17 cellular contexts compared by ENCODE assay signal in the genomic region with DNA sequence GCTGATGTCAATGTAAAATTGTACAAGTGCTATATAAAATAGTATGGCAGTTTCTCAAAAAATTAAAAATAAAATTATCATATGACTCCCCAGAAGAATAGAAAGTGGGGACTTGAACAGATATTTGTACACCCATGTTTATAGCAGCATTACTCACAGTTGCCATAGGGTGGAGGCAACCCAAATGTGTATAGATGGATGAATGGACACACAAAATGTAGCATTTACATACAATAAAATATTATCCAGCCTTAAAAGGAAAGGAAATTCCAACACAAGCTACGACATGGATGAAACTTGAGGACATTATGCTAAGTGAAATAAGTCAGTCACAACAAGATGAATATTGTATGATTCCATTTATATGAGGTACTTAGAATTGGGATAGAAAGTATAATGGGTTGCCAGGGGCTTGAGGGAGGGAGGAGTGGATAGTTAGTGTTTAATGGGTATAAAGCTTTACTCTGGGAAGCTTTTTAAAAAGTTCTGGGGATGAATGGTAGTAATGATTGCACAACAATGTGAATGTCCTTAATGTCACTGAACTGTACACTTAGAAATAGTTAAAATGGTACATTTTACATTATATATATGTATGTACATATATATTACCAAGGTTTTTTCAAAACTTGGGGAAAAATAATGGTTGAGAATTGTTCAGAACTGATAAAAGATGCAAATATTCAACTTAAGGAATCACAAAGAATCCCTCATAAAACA. TPM values are rescaled to one million over a fixed set of nuclear protein-coding genes. Genes with fewer than 3 reads are reported as not detected.
"Had no signal": no experiment of that assay in that cellular context is flagged by ENCODE, and none has a peak within 500 bp of the region (broad histone marks: within the 10 kb centered on the region; RNA-seq: fewer than 3 reads in every experiment).

No MANE protein-coding gene starts in this region.

- H3K36me3 Mint-ChIP-seq: activated naive CD4-positive, alpha-beta T cell treated with anti-CD3 and anti-CD28 coated beads, Interleukin-2, amount 10 ng/mL, durations not matched to agents 7 days and 5 days had no signal

- H3K27ac ChIP-seq: colonic mucosa, esophagus squamous epithelium, suprapubic skin had no signal

- FAIRE-seq: TTC549 had no signal

- H3K27me3 ChIP-seq: colonic mucosa, esophagus squamous epithelium, suprapubic skin had no signal

- DNase-seq: activated CD4-positive, alpha-beta T cell treated with anti-CD3 and anti-CD28 coated beads, Interleukin-2, amount 50 U/mL, for 1 hour; activated naive CD4-positive, alpha-beta T cell treated with anti-CD3 and anti-CD28 coated beads, Interleukin-2, amount 10 ng/mL, durations not matched to agents 7 days and 5 days; central memory CD4-positive, alpha-beta T cell; colonic mucosa; esophagus squamous epithelium; kidney glomerular epithelial cell; mesendoderm; trophoblast cell had no signal

- ATAC-seq: activated T-helper 17 cell treated with anti-CD3 and anti-CD28 coated beads, Interleukin-2, amount 50 U/mL, for 72 hours; sciatic nerve had no signal

- H3K27ac Mint-ChIP-seq: activated naive CD4-positive, alpha-beta T cell treated with anti-CD3 and anti-CD28 coated beads, Interleukin-2, amount 10 ng/mL, durations not matched to agents 7 days and 5 days; activated T-helper 17 cell treated with anti-CD3 and anti-CD28 coated beads, Interleukin-2, amount 50 U/mL, for 72 hours; stimulated activated naive CD8-positive, alpha-beta T cell treated with anti-CD3 and anti-CD28 coated beads, Interleukin-15, Interleukin-2, amounts not matched to agents 100 ng/mL and 50 ng/mL, for 24 hours; T-helper 1 cell treated with Interleukin-12 subunit alpha and Interleukin-12 subunit beta and Interleukin-4 antibody, amounts not matched to agents 30 μg/mL and 1 μg/mL, for 36 hours had no signal

- H3K27me3 Mint-ChIP-seq: stimulated activated naive CD8-positive, alpha-beta T cell treated with anti-CD3 and anti-CD28 coated beads, Interleukin-15, Interleukin-2, amounts not matched to agents 100 ng/mL and 50 ng/mL, for 24 hours had no signal

- H3K4me1 ChIP-seq: colonic mucosa, esophagus squamous epithelium, suprapubic skin had no signal

- H3K4me3 Mint-ChIP-seq: activated naive CD4-positive, alpha-beta T cell treated with anti-CD3 and anti-CD28 coated beads, Interleukin-2, amount 10 ng/mL, durations not matched to agents 7 days and 5 days; activated T-helper 17 cell treated with anti-CD3 and anti-CD28 coated beads, Interleukin-2, amount 50 U/mL, for 72 hours; stimulated activated naive CD8-positive, alpha-beta T cell treated with anti-CD3 and anti-CD28 coated beads, Interleukin-15, Interleukin-2, amounts not matched to agents 100 ng/mL and 50 ng/mL, for 24 hours; T-helper 1 cell treated with Interleukin-12 subunit alpha and Interleukin-12 subunit beta and Interleukin-4 antibody, amounts not matched to agents 30 μg/mL and 1 μg/mL, for 36 hours had no signal

- H3K9me3 ChIP-seq: colonic mucosa, esophagus squamous epithelium, suprapubic skin had no signal

- H3K4me1 Mint-ChIP-seq: activated naive CD4-positive, alpha-beta T cell treated with anti-CD3 and anti-CD28 coated beads, Interleukin-2, amount 10 ng/mL, durations not matched to agents 7 days and 5 days; activated T-helper 17 cell treated with anti-CD3 and anti-CD28 coated beads, Interleukin-2, amount 50 U/mL, for 72 hours had no signal

- H3K9me3 Mint-ChIP-seq: activated naive CD4-positive, alpha-beta T cell treated with anti-CD3 and anti-CD28 coated beads, Interleukin-2, amount 10 ng/mL, durations not matched to agents 7 days and 5 days; activated T-helper 17 cell treated with anti-CD3 and anti-CD28 coated beads, Interleukin-2, amount 50 U/mL, for 72 hours; stimulated activated naive CD8-positive, alpha-beta T cell treated with anti-CD3 and anti-CD28 coated beads, Interleukin-15, Interleukin-2, amounts not matched to agents 100 ng/mL and 50 ng/mL, for 24 hours; T-helper 1 cell treated with Interleukin-12 subunit alpha and Interleukin-12 subunit beta and Interleukin-4 antibody, amounts not matched to agents 30 μg/mL and 1 μg/mL, for 36 hours had no signal

- H3K4me3 ChIP-seq: colonic mucosa, esophagus squamous epithelium, suprapubic skin had no signal

- H3K36me3 ChIP-seq: colonic mucosa, esophagus squamous epithelium, suprapubic skin had no signal

RNA-seq across cellular contexts. Expression of gene ADORA3, which starts 53.0 kb away (rescaled TPM):
- total RNA-seq: activated T-helper 17 cell treated with anti-CD3 and anti-CD28 coated beads, Interleukin-2, amount 50 U/mL, for 72 hours; fibroblast of villous mesenchyme; pulmonary artery endothelial cell had no signal
- polyA plus RNA-seq: neural cell had no signal

RNA-seq across cellular contexts. Expression of gene TMIGD3, which starts 53.0 kb away (rescaled TPM):
- total RNA-seq: pulmonary artery endothelial cell had no signal
- polyA plus RNA-seq: neural cell had no signal
